15 cellular contexts compared by ENCODE assay signal in the genomic region with DNA sequence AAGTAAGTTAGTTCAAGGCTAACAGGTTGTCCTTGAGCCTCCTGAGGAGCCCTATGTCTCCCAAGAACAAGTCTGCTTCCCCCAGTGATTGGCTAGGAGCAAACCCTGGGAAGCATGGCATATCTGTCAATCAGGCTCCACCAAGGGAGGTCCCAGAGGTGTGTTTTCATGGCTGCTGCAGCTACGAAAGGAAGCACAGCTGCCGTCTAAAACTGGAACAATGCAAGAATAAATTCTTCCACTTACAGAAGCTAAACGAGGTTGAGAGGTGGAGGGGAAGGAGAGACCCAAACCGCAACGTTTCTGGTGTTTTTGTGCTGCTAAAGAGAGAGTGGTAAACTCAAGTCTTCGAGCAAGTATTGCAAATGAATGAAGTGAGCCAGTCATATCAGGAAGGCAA. TPM values are rescaled to one million over a fixed set of nuclear protein-coding genes. Genes with fewer than 3 reads are reported as not detected.
DNase-seq lines count a peak whose midpoint lies in the region; ATAC-seq and TF ChIP-seq lines count a peak whose summit lies in the region.
"Had no signal": no experiment of that assay in that cellular context is flagged by ENCODE, and none has a peak within 500 bp of the region (broad histone marks: within the 10 kb centered on the region; RNA-seq: fewer than 3 reads in every experiment).

No MANE protein-coding gene starts in this region.

- H3K9me3 Mint-ChIP-seq in WTC11 (no peaks in the 10 kb centered on the region; the same call in 1 of the 2 replicates), glutamatergic neuron (ENCODE audit: unreplicated experiment) (peaks cover 7% of the 10 kb centered on the region)

- intact Hi-C loops in cardiac septum (cut with DNase I) (no loop called here), right cardiac atrium (cut with DNase I) (no loop called here)

- no peak overlapping the region for H3K27ac Mint-ChIP-seq in WTC11
- H3K27ac Mint-ChIP-seq in glutamatergic neuron (ENCODE audit: unreplicated experiment): peak overlapping the region; percentile 23

- H3K4me3 Mint-ChIP-seq in WTC11 (no peak overlapping the region), glutamatergic neuron (ENCODE audit: unreplicated experiment) (no peak overlapping the region)

- H3K36me3 Mint-ChIP-seq in WTC11 (no peaks in the 10 kb centered on the region), glutamatergic neuron (ENCODE audit: unreplicated experiment) (no peaks in the 10 kb centered on the region)

- TF ChIP-seq CTCF in WTC11 (IDR thresholded peaks at IDR 0.05) (no peak), glutamatergic neuron (IDR thresholded peaks at IDR 0.05; ENCODE audit: partially characterized antibody, unreplicated experiment) (no peak)

- CTCF ChIA-PET in WTC11 (lab: Charles Lee): interaction anchor here (1.3 to 1.9 kb wide), 2 partner anchors 31 to 37 kb away, joined by 5 read pairs; no protein-coding TSS in a partner anchor

- ATAC-seq in right cardiac atrium (no peak), WTC11 (peak; percentile 14), HG03095 (IDR thresholded peaks at IDR 0.05; ENCODE audit: unreplicated experiment) (no peak)

- no peaks in the 10 kb centered on the region for H3K27me3 ChIP-seq in right cardiac atrium (ENCODE audit: control insufficient read depth, insufficient read depth)

- H3K4me1 ChIP-seq in right cardiac atrium (ENCODE audit: control insufficient read depth, insufficient read depth, low read length): no peaks in the 10 kb centered on the region
- H3K4me1 ChIP-seq: parathyroid adenoma had no signal

- DNase-seq in cardiac septum (ENCODE audit: low spot score) (peak; percentile 6), right cardiac atrium (no peak), WTC11 (ENCODE audit: low spot score) (no peak), glutamatergic neuron (peak; percentile 36), ureter (ENCODE audit: low spot score) (peak; percentile 25), NCI-H128 (lab: John Stamatoyannopoulos, UW; ENCODE audit: unreplicated experiment) (no peak), GM19238 (ENCODE audit: insufficient read length, low spot score) (no peak)
- DNase-seq: activated gamma-delta T cell treated with Interleukin-2 at 50 U/mL for 16 hours, caudate nucleus, hippocampal formation, MV-4-11 had no signal

- POLR2A ChIA-PET in WTC11 (lab: Charles Lee): interaction anchor here (0.7 kb wide), 1 partner anchor 291 kb away, joined by 3 read pairs; no protein-coding TSS in a partner anchor

- H3K4me3 ChIP-seq in right cardiac atrium (ENCODE audit: low read length): no peak overlapping the region

- 30% methylated on average over 6 of the region's 6 CpGs for WGBS in right cardiac atrium

- H3K27me3 Mint-ChIP-seq in WTC11 (ENCODE audit: low read depth): no peaks in the 10 kb centered on the region
- H3K27me3 Mint-ChIP-seq in glutamatergic neuron (ENCODE audit: unreplicated experiment): peaks cover 17% of the 10 kb centered on the region

- H3K9me3 ChIP-seq in right cardiac atrium (ENCODE audit: control insufficient read depth, low read length): no peaks in the 10 kb centered on the region

- no peak overlapping the region for H3K27ac ChIP-seq in right cardiac atrium (ENCODE audit: low read length)
- H3K27ac ChIP-seq: epithelial cell of prostate, parathyroid adenoma had no signal

- peaks cover 37% of the 10 kb centered on the region for H3K4me1 Mint-ChIP-seq in WTC11
- H3K4me1 Mint-ChIP-seq in glutamatergic neuron (ENCODE audit: low read depth, unreplicated experiment): peaks cover 7% of the 10 kb centered on the region

TF ChIP-seq in WTC11, 78 proteins besides CTCF, POLR2A, EP300 and RAD21:
- TF ChIP-seq, protein P1, sequence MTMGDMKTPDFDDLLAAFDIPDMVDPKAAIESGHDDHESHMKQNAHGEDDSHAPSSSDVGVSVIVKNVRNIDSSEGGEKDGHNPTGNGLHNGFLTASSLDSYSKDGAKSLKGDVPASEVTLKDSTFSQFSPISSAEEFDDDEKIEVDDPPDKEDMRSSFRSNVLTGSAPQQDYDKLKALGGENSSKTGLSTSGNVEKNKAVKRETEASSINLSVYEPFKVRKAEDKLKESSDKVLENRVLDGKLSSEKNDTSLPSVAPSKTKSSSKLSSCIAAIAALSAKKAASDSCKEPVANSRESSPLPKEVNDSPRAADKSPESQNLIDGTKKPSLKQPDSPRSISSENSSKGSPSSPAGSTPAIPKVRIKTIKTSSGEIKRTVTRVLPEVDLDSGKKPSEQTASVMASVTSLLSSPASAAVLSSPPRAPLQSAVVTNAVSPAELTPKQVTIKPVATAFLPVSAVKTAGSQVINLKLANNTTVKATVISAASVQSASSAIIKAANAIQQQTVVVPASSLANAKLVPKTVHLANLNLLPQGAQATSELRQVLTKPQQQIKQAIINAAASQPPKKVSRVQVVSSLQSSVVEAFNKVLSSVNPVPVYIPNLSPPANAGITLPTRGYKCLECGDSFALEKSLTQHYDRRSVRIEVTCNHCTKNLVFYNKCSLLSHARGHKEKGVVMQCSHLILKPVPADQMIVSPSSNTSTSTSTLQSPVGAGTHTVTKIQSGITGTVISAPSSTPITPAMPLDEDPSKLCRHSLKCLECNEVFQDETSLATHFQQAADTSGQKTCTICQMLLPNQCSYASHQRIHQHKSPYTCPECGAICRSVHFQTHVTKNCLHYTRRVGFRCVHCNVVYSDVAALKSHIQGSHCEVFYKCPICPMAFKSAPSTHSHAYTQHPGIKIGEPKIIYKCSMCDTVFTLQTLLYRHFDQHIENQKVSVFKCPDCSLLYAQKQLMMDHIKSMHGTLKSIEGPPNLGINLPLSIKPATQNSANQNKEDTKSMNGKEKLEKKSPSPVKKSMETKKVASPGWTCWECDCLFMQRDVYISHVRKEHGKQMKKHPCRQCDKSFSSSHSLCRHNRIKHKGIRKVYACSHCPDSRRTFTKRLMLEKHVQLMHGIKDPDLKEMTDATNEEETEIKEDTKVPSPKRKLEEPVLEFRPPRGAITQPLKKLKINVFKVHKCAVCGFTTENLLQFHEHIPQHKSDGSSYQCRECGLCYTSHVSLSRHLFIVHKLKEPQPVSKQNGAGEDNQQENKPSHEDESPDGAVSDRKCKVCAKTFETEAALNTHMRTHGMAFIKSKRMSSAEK (CRISPR knock-in tag; IDR thresholded peaks at IDR 0.05; ENCODE audit: borderline replicate concordance): no peak
- TF ChIP-seq, protein P2, sequence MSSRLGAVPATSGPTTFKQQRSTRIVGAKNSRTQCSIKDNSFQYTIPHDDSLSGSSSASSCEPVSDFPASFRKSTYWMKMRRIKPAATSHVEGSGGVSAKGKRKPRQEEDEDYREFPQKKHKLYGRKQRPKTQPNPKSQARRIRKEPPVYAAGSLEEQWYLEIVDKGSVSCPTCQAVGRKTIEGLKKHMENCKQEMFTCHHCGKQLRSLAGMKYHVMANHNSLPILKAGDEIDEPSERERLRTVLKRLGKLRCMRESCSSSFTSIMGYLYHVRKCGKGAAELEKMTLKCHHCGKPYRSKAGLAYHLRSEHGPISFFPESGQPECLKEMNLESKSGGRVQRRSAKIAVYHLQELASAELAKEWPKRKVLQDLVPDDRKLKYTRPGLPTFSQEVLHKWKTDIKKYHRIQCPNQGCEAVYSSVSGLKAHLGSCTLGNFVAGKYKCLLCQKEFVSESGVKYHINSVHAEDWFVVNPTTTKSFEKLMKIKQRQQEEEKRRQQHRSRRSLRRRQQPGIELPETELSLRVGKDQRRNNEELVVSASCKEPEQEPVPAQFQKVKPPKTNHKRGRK (CRISPR knock-in tag; IDR thresholded peaks at IDR 0.05; ENCODE audit: borderline replicate concordance): no peak
- TF ChIP-seq EMX1 (CRISPR knock-in tag; IDR thresholded peaks at IDR 0.05) (no peak), NR2C2 (CRISPR knock-in tag; IDR thresholded peaks at IDR 0.05) (no peak), ZNF396 (CRISPR knock-in tag; IDR thresholded peaks at IDR 0.05; ENCODE audit: borderline replicate concordance) (no peak), PRRX2 (CRISPR knock-in tag; IDR thresholded peaks at IDR 0.05) (no peak), ZNF416 (CRISPR knock-in tag; IDR thresholded peaks at IDR 0.05) (no peak)
- TF ChIP-seq, protein P3, sequence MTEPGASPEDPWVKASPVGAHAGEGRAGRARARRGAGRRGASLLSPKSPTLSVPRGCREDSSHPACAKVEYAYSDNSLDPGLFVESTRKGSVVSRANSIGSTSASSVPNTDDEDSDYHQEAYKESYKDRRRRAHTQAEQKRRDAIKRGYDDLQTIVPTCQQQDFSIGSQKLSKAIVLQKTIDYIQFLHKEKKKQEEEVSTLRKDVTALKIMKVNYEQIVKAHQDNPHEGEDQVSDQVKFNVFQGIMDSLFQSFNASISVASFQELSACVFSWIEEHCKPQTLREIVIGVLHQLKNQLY (CRISPR knock-in tag; IDR thresholded peaks at IDR 0.05): no peak
- TF ChIP-seq, protein P4, sequence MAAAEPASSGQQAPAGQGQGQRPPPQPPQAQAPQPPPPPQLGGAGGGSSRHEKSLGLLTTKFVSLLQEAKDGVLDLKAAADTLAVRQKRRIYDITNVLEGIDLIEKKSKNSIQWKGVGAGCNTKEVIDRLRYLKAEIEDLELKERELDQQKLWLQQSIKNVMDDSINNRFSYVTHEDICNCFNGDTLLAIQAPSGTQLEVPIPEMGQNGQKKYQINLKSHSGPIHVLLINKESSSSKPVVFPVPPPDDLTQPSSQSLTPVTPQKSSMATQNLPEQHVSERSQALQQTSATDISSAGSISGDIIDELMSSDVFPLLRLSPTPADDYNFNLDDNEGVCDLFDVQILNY (CRISPR knock-in tag; IDR thresholded peaks at IDR 0.05): no peak
- TF ChIP-seq, protein P5, sequence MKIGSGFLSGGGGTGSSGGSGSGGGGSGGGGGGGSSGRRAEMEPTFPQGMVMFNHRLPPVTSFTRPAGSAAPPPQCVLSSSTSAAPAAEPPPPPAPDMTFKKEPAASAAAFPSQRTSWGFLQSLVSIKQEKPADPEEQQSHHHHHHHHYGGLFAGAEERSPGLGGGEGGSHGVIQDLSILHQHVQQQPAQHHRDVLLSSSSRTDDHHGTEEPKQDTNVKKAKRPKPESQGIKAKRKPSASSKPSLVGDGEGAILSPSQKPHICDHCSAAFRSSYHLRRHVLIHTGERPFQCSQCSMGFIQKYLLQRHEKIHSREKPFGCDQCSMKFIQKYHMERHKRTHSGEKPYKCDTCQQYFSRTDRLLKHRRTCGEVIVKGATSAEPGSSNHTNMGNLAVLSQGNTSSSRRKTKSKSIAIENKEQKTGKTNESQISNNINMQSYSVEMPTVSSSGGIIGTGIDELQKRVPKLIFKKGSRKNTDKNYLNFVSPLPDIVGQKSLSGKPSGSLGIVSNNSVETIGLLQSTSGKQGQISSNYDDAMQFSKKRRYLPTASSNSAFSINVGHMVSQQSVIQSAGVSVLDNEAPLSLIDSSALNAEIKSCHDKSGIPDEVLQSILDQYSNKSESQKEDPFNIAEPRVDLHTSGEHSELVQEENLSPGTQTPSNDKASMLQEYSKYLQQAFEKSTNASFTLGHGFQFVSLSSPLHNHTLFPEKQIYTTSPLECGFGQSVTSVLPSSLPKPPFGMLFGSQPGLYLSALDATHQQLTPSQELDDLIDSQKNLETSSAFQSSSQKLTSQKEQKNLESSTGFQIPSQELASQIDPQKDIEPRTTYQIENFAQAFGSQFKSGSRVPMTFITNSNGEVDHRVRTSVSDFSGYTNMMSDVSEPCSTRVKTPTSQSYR (CRISPR knock-in tag; IDR thresholded peaks at IDR 0.05): no peak

RNA-seq across cellular contexts. Expression of a gene that starts 4.9 kb away (rescaled TPM):
- total RNA-seq in cardiac septum (37.6 TPM), right cardiac atrium (10 to 100 TPM; 51.7 to 98.4 (median 66.3) TPM), WTC11 (2021) (24.3 to 37.0 TPM (median 34.4 TPM) in 3 replicates), glutamatergic neuron (ENCODE audit: unreplicated experiment) (0.12 TPM), ureter (57.8 TPM)
- 19.9 TPM for polyA plus RNA-seq in right cardiac atrium
- total RNA-seq: NCI-H460 had no signal

Comparison
In these comparisons a context has a peak if more than half of its experiments do, and no peak if none do; other contexts are left out.
1. DNase-seq: peak in cardiac septum (single experiment), glutamatergic neuron (single experiment) and ureter (single experiment); none in right cardiac atrium (0 of 3), WTC11 (single experiment), NCI-H128 (single experiment) and GM19238 (single experiment).
2. RNA of a gene that starts 4.9 kb away (total RNA-seq): 51.7 to 98.4 TPM in right cardiac atrium, 57.8 TPM in ureter (single experiment), 37.6 TPM in cardiac septum (single experiment) and 24.3 to 37.0 TPM in WTC11; 0.12 TPM in glutamatergic neuron (single experiment); every median in the first group is over 10 times any median in the second.